9 cellular contexts compared by ENCODE assay signal in genomic region chr12:107990325-107990724, GRCh38.
A peak's percentile ranks its signal among the peaks of the same experiment; 100 is the strongest.
DNase-seq lines count a peak whose midpoint lies in the region; ATAC-seq lines count a peak whose summit lies in the region.
"Had no signal": no experiment of that assay in that cellular context is flagged by ENCODE, and none has a peak within 500 bp of the region (broad histone marks: within the 10 kb centered on the region; RNA-seq: fewer than 3 reads in every experiment).

No MANE protein-coding gene starts in this region.

- H3K4me3 Mint-ChIP-seq in immature natural killer cell: no peak overlapping the region
- H3K4me3 Mint-ChIP-seq: activated naive CD8-positive, alpha-beta T cell had no signal

- ATAC-seq in GM21717 (IDR thresholded peaks at IDR 0.05; ENCODE audit: unreplicated experiment): no peak

- no peaks in the 10 kb centered on the region for H3K9me3 Mint-ChIP-seq in immature natural killer cell

- DNase-seq in activated gamma-delta T cell treated with Interleukin-2 at 50 U/mL for 16 hours (peak; percentile 14), activated gamma-delta T cell (lab: John Stamatoyannopoulos, UW) (no peak), NCI-H524 (lab: John Stamatoyannopoulos, UW) (peak; percentile 75 to 78), immature natural killer cell (peak in 2 of 3 donors; percentile 5 to 29), HuH-7.5 (ENCODE audit: low spot score) (no peak)
- peak; percentile 37 to 40 for DNase-seq in activated T-cell treated with anti-CD3 and anti-CD28 coated beads, Interleukin-2, amount 50 U/mL, for 48 hours
- DNase-seq in stimulated activated CD8-positive, alpha-beta memory T cell treated with anti-CD3 and anti-CD28 coated beads, Interleukin-7, amount 100 ng/mL, for 24 hours (ENCODE audit: low read depth): peak; percentile 1

- no peak overlapping the region for H3K27ac Mint-ChIP-seq in immature natural killer cell
- H3K27ac Mint-ChIP-seq: activated naive CD8-positive, alpha-beta T cell had no signal

- H3K27me3 Mint-ChIP-seq in immature natural killer cell (ENCODE audit: low read depth in 3 of 3): peaks cover 6 to 25% (median 7%) of the 10 kb centered on the region in 3 donors

- no peaks in the 10 kb centered on the region for H3K36me3 Mint-ChIP-seq in immature natural killer cell
- H3K36me3 Mint-ChIP-seq: activated naive CD8-positive, alpha-beta T cell had no signal

- H3K4me1 Mint-ChIP-seq in immature natural killer cell: no peaks in the 10 kb centered on the region

Comparison
In these comparisons a context has a peak if more than half of its experiments do, and no peak if none do; other contexts are left out.
1. DNase-seq: peak in activated gamma-delta T cell treated with Interleukin-2 at 50 U/mL for 16 hours (single experiment), NCI-H524 (2 of 2), activated T-cell treated with anti-CD3 and anti-CD28 coated beads, Interleukin-2, amount 50 U/mL, for 48 hours (2 of 2), immature natural killer cell (2 of 3) and stimulated activated CD8-positive, alpha-beta memory T cell treated with anti-CD3 and anti-CD28 coated beads, Interleukin-7, amount 100 ng/mL, for 24 hours (single experiment); none in activated gamma-delta T cell (single experiment) and HuH-7.5 (single experiment).